8 cellular contexts compared by ENCODE assay signal in the genomic region with DNA sequence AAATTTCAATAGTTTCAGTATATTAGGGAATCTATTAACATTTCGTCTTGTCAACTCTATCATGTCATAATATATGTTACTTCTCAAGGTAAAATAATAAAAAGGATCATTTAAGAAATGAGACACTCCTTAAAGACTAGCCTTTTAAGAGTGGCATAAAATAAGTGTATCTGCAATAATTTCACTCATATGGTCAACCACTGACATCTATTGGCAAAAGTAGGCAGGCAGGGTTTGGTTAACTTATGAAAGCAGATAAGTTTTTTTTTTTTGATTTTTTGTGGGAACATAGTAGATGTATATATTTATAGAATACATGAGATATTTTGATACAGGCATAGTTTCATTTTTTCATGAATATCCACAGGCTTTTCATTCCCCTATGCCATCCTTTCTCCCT. TPM values are rescaled to one million over a fixed set of nuclear protein-coding genes. Genes with fewer than 3 reads are reported as not detected.
DNase-seq lines count a peak whose midpoint lies in the region; ATAC-seq and TF ChIP-seq lines count a peak whose summit lies in the region.

No MANE protein-coding gene starts in this region.

- peak; percentile 7 for DNase-seq in NCI-H748 (lab: John Stamatoyannopoulos, UW; ENCODE audit: unreplicated experiment)
- DNase-seq in NCI-H748 treated with DMSO at 0.1 percent for 48 hours (lab: John Stamatoyannopoulos, UW), result no peak
- DNase-seq in NCI-H446 (lab: John Stamatoyannopoulos, UW), result peak; percentile 18 to 50
- no peak for DNase-seq in dorsolateral prefrontal cortex
- peak; percentile 23 for DNase-seq in skeletal muscle cell (ENCODE audit: low read depth)
- DNase-seq in activated CD8-positive, alpha-beta memory T cell treated with anti-CD3 and anti-CD28 coated beads, Interleukin-2, amount 10 ng/mL, durations not matched to agents 7 days and 5 days, result no peak
- no peak for DNase-seq in WTC11 (ENCODE audit: low spot score)

- TF ChIP-seq CTCF in dorsolateral prefrontal cortex (IDR thresholded peaks at IDR 0.05 in 54 of 56, conservative IDR thresholded peaks at IDR 0.05 in 2 of 56; ENCODE audit: low read depth in 1 of 56, partially characterized antibody in 56 of 56) (peak in 49 of 56 donors; percentile 16 to 62 (median 41)), WTC11 (IDR thresholded peaks at IDR 0.05) (no peak)

- H3K4me1 Mint-ChIP-seq in activated CD8-positive, alpha-beta memory T cell treated with anti-CD3 and anti-CD28 coated beads, Interleukin-2, amount 10 ng/mL, durations not matched to agents 7 days and 5 days, result no peaks in the 10 kb centered on the region
- H3K4me1 Mint-ChIP-seq in WTC11, result peaks cover 2% of the 10 kb centered on the region

- no peak overlapping the region for H3K27ac Mint-ChIP-seq in activated CD8-positive, alpha-beta memory T cell treated with anti-CD3 and anti-CD28 coated beads, Interleukin-2, amount 10 ng/mL, durations not matched to agents 7 days and 5 days
- no peak overlapping the region for H3K27ac Mint-ChIP-seq in WTC11

- intact Hi-C loops in dorsolateral prefrontal cortex (cut with DNase I), result no loop called here

- POLR2A ChIA-PET in WTC11 (lab: Charles Lee), result no interaction called here

- peaks cover 4% of the 10 kb centered on the region for H3K9me3 Mint-ChIP-seq in activated CD8-positive, alpha-beta memory T cell treated with anti-CD3 and anti-CD28 coated beads, Interleukin-2, amount 10 ng/mL, durations not matched to agents 7 days and 5 days (ENCODE audit: low read depth)
- H3K9me3 Mint-ChIP-seq in WTC11, result peaks cover 26% of the 10 kb centered on the region

- ATAC-seq in activated CD8-positive, alpha-beta memory T cell treated with anti-CD3 and anti-CD28 coated beads, Interleukin-2, amount 10 ng/mL, durations not matched to agents 7 days and 5 days, result no peak
- ATAC-seq in HG02571 (IDR thresholded peaks at IDR 0.05; ENCODE audit: unreplicated experiment) (no peak), WTC11 (no peak)

- H3K4me3 Mint-ChIP-seq in activated CD8-positive, alpha-beta memory T cell treated with anti-CD3 and anti-CD28 coated beads, Interleukin-2, amount 10 ng/mL, durations not matched to agents 7 days and 5 days, result no peak overlapping the region
- no peak overlapping the region for H3K4me3 Mint-ChIP-seq in WTC11

- no peaks in the 10 kb centered on the region for H3K27me3 Mint-ChIP-seq in activated CD8-positive, alpha-beta memory T cell treated with anti-CD3 and anti-CD28 coated beads, Interleukin-2, amount 10 ng/mL, durations not matched to agents 7 days and 5 days
- H3K27me3 Mint-ChIP-seq in WTC11 (ENCODE audit: low read depth), result no peaks in the 10 kb centered on the region

- H3K27me3 ChIP-seq in dorsolateral prefrontal cortex, result no peaks in the 10 kb centered on the region

- H3K4me3 ChIP-seq in dorsolateral prefrontal cortex, result no peak overlapping the region
- no peak overlapping the region for H3K4me3 ChIP-seq in skeletal muscle cell (ENCODE audit: low read depth, low read length)

- H3K36me3 Mint-ChIP-seq in activated CD8-positive, alpha-beta memory T cell treated with anti-CD3 and anti-CD28 coated beads, Interleukin-2, amount 10 ng/mL, durations not matched to agents 7 days and 5 days, result no peaks in the 10 kb centered on the region
- peaks cover 20% of the 10 kb centered on the region for H3K36me3 Mint-ChIP-seq in WTC11

- no peak overlapping the region for H3K27ac ChIP-seq in dorsolateral prefrontal cortex

- CTCF ChIA-PET in activated CD8-positive, alpha-beta memory T cell treated with anti-CD3 and anti-CD28 coated beads, Interleukin-2, amount 10 ng/mL, durations not matched to agents 7 days and 5 days (lab: Charles Lee), result no interaction called here
- CTCF ChIA-PET in WTC11 (lab: Charles Lee), result no interaction called here

TF ChIP-seq in WTC11, 78 proteins besides CTCF, POLR2A, EP300 and RAD21:
- TF ChIP-seq, protein P1, sequence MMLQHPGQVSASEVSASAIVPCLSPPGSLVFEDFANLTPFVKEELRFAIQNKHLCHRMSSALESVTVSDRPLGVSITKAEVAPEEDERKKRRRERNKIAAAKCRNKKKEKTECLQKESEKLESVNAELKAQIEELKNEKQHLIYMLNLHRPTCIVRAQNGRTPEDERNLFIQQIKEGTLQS (CRISPR knock-in tag; conservative IDR thresholded peaks at IDR 0.05), result no peak
- TF ChIP-seq, protein P2, sequence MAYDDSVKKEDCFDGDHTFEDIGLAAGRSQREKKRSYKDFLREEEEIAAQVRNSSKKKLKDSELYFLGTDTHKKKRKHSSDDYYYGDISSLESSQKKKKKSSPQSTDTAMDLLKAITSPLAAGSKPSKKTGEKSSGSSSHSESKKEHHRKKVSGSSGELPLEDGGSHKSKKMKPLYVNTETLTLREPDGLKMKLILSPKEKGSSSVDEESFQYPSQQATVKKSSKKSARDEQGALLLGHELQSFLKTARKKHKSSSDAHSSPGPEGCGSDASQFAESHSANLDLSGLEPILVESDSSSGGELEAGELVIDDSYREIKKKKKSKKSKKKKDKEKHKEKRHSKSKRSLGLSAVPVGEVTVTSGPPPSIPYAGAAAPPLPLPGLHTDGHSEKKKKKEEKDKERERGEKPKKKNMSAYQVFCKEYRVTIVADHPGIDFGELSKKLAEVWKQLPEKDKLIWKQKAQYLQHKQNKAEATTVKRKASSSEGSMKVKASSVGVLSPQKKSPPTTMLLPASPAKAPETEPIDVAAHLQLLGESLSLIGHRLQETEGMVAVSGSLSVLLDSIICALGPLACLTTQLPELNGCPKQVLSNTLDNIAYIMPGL (CRISPR knock-in tag; IDR thresholded peaks at IDR 0.05), result no peak
- no peak for TF ChIP-seq ZNF263 (CRISPR knock-in tag; IDR thresholded peaks at IDR 0.05; ENCODE audit: low read depth)
- TF ChIP-seq GTF2I (CRISPR knock-in tag; conservative IDR thresholded peaks at IDR 0.05), result no peak
- TF ChIP-seq, protein P3, sequence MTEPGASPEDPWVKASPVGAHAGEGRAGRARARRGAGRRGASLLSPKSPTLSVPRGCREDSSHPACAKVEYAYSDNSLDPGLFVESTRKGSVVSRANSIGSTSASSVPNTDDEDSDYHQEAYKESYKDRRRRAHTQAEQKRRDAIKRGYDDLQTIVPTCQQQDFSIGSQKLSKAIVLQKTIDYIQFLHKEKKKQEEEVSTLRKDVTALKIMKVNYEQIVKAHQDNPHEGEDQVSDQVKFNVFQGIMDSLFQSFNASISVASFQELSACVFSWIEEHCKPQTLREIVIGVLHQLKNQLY (CRISPR knock-in tag; IDR thresholded peaks at IDR 0.05), result no peak
- no peak for TF ChIP-seq NFYB (CRISPR knock-in tag; conservative IDR thresholded peaks at IDR 0.05; ENCODE audit: low read depth)
- TF ChIP-seq TEAD1 (CRISPR knock-in tag; IDR thresholded peaks at IDR 0.05), result no peak
- no peak for TF ChIP-seq ZBTB21 (CRISPR knock-in tag; IDR thresholded peaks at IDR 0.05; ENCODE audit: borderline replicate concordance)
- no peak for TF ChIP-seq OVOL2 (CRISPR knock-in tag; IDR thresholded peaks at IDR 0.05; ENCODE audit: borderline replicate concordance)
- TF ChIP-seq, protein P4, sequence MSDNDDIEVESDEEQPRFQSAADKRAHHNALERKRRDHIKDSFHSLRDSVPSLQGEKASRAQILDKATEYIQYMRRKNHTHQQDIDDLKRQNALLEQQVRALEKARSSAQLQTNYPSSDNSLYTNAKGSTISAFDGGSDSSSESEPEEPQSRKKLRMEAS (CRISPR knock-in tag; IDR thresholded peaks at IDR 0.05), result no peak

RNA-seq across cellular contexts. Expression of a gene that starts 5.5 kb away (rescaled TPM):
- total RNA-seq in dorsolateral prefrontal cortex, result not detected
- total RNA-seq in activated CD8-positive, alpha-beta memory T cell treated with anti-CD3 and anti-CD28 coated beads, Interleukin-2, amount 10 ng/mL, durations not matched to agents 7 days and 5 days, result not detected
- total RNA-seq in WTC11 (2021), result not detected in 3 replicates

Comparison
In these comparisons a context has a peak if more than half of its experiments do, and no peak if none do; other contexts are left out.
1. DNase-seq: peak in NCI-H748 (single experiment), NCI-H446 (2 of 2) and skeletal muscle cell (single experiment); none in NCI-H748 treated with DMSO at 0.1 percent for 48 hours (single experiment), dorsolateral prefrontal cortex (0 of 10), activated CD8-positive, alpha-beta memory T cell treated with anti-CD3 and anti-CD28 coated beads, Interleukin-2, amount 10 ng/mL, durations not matched to agents 7 days and 5 days (single experiment) and WTC11 (single experiment).